11 cellular contexts compared by ENCODE assay signal in genomic region chr3:39103324-39103693, GRCh38. TPM values are rescaled to one million over a fixed set of nuclear protein-coding genes. Genes with fewer than 3 reads are reported as not detected.
DNase-seq lines count a peak whose midpoint lies in the region; ATAC-seq and TF ChIP-seq lines count a peak whose summit lies in the region.
"Had no signal": no experiment of that assay in that cellular context is flagged by ENCODE, and none has a peak within 500 bp of the region (broad histone marks: within the 10 kb centered on the region; RNA-seq: fewer than 3 reads in every experiment).

No MANE protein-coding gene starts in this region.

- H2AK5ac ChIP-seq in H9 (ENCODE audit: insufficient read length, low read length), result no peak overlapping the region

- no peak overlapping the region; a peak in 1 of 5 replicates for H3K4me3 Mint-ChIP-seq in H9

- POLR2A ChIA-PET in AG04450 (lab: Yijun Ruan, JAX), result no interaction called here

- no peak overlapping the region for H3K4ac ChIP-seq in H9 (ENCODE audit: low read depth, low read length)

- H4K91ac ChIP-seq in H9 (ENCODE audit: insufficient read length, low read depth, low read length), result no peak overlapping the region

- H3K23me2 ChIP-seq in H9 (ENCODE audit: insufficient read length, low read depth, low read length, poor library complexity, severe bottlenecking), result peaks cover 15% of the 10 kb centered on the region

- no peak overlapping the region for H3K56ac ChIP-seq in H9 (ENCODE audit: insufficient read length, low read depth, low read length)

- no peak overlapping the region for H3T11ph ChIP-seq in H9 (ENCODE audit: low read length)

- H3K27me3 Mint-ChIP-seq in H9 (ENCODE audit: low read depth), result peaks cover 16% of the 10 kb centered on the region

- H2BK5ac ChIP-seq in H9 (ENCODE audit: insufficient read length, low read length), result no peak overlapping the region

- no peak overlapping the region for H2BK20ac ChIP-seq in H9 (ENCODE audit: low read depth, low read length, poor library complexity, severe bottlenecking)

- no peak overlapping the region for H3K23ac ChIP-seq in H9 (ENCODE audit: insufficient read length, low read depth, low read length)

- H3K14ac ChIP-seq in H9 (ENCODE audit: insufficient read depth, low read length), result no peak overlapping the region

- 0 out of 2 replicates have a peak, but pooled peaks have one; percentile 7 for TF ChIP-seq CTCF in AG04450 (IDR thresholded peaks at IDR 0.05; ENCODE audit: low read depth, low read length)
- TF ChIP-seq CTCF in H9 (conservative IDR thresholded peaks at IDR 0.05), result peak; percentile 51

- H3K27me3 ChIP-seq in AG04450 (ENCODE audit: control insufficient read depth, insufficient read depth, low read length), result no peaks in the 10 kb centered on the region
- H3K27me3 ChIP-seq in H9 (ENCODE audit: insufficient read depth, low read length), result no peaks in the 10 kb centered on the region
- no peaks in the 10 kb centered on the region for H3K27me3 ChIP-seq in effector memory CD4-positive, alpha-beta T cell (replicated peaks; ENCODE audit: control insufficient read depth, insufficient read depth, low read length, poor library complexity, severe bottlenecking)
- H3K27me3 ChIP-seq: body of pancreas, heart right ventricle, neutrophil had no signal

- H2BK12ac ChIP-seq in H9 (ENCODE audit: insufficient read length, low read depth, low read length), result no peak overlapping the region

- H3K9ac ChIP-seq in H9 (ENCODE audit: extremely low read depth, insufficient read length, low read length), result no peak overlapping the region

- no peaks in the 10 kb centered on the region for H3K4me1 ChIP-seq in H9 (ENCODE audit: insufficient read depth, low read length)
- H3K4me1 ChIP-seq in effector memory CD4-positive, alpha-beta T cell (ENCODE audit: control insufficient read depth, insufficient read depth, low read length, poor library complexity, severe bottlenecking), result peaks cover 15% of the 10 kb centered on the region

- no peak overlapping the region for H2BK15ac ChIP-seq in H9 (ENCODE audit: low read depth, low read length)

- H3K9me3 ChIP-seq in AG04450 (ENCODE audit: control insufficient read depth, insufficient read depth, low read length) (no peaks in the 10 kb centered on the region; the same call in 1 of the 2 replicates), H9 (ENCODE audit: control insufficient read depth, low read depth, low read length) (no peaks in the 10 kb centered on the region)
- no peaks in the 10 kb centered on the region for H3K9me3 ChIP-seq in effector memory CD4-positive, alpha-beta T cell (ENCODE audit: control insufficient read depth, low read length)
- H3K9me3 ChIP-seq: body of pancreas, heart right ventricle, neutrophil had no signal

- peak overlapping the region in 1 of 3 experiments; percentile 68; a peak in 1 of 7 replicates for H3K27ac Mint-ChIP-seq in H9

- no peaks in the 10 kb centered on the region for H3K9me3 Mint-ChIP-seq in H9

- CTCF ChIA-PET in AG04450 (lab: Charles Lee), result interaction anchor here (1.1 to 2.9 kb wide), 2 partner anchors 10 to 185 kb away, joined by 4 to 16 read pairs; no protein-coding TSS in a partner anchor

- DNase-seq in AG04450 (ENCODE audit: low read depth, low spot score) (no peak), H9 (peak; percentile 46)
- DNase-seq in effector memory CD4-positive, alpha-beta T cell, result no peak
- DNase-seq: activated CD4-positive, alpha-beta T cell treated with anti-CD3 and anti-CD28 coated beads for 1 hour; body of pancreas; heart right ventricle had no signal

- no peak overlapping the region for H4K8ac ChIP-seq in H9 (replicated peaks; ENCODE audit: insufficient read length, low read depth, low read length)

- no peaks in the 10 kb centered on the region for H4K20me1 ChIP-seq in H9 (ENCODE audit: control insufficient read depth, insufficient read depth, insufficient read length)

- H3K36me3 Mint-ChIP-seq in H9 (ENCODE audit: insufficient read depth in 1 of 3, low read depth in 3 of 3), result peaks cover 0 to 6% (median 0%) of the 10 kb centered on the region in 3 experiments; a peak in 4 of 7 replicates

- H3K79me2 ChIP-seq in H9 (ENCODE audit: insufficient read depth, low read length), result no peaks in the 10 kb centered on the region; the same call in 1 of the 2 replicates

- no peak overlapping the region for H4K5ac ChIP-seq in H9 (ENCODE audit: insufficient read length, low read depth, low read length)

- H2AFZ ChIP-seq in H9 (ENCODE audit: low read length), result no peak overlapping the region

- H3K27ac ChIP-seq in AG04450 (ENCODE audit: low read depth, low read length), result no peak overlapping the region
- H3K27ac ChIP-seq in H9 (ENCODE audit: insufficient read length, low read depth, low read length), result no peak overlapping the region
- H3K27ac ChIP-seq in cingulate gyrus (ENCODE audit: low read depth, low read length), result peak overlapping the region; percentile 78
- no peak overlapping the region for H3K27ac ChIP-seq in effector memory CD4-positive, alpha-beta T cell (ENCODE audit: insufficient read depth, low read length, poor library complexity, severe bottlenecking)
- H3K27ac ChIP-seq: neutrophil had no signal

- WGBS in H9 (ENCODE audit: extremely low coverage, insufficient read length, low lambda C conversion rate), result no CpG with 5 or more reads among the region's 4 CpGs

- no peak overlapping the region for H2BK120ac ChIP-seq in H9 (ENCODE audit: low read depth, low read length, poor library complexity, severe bottlenecking)

- peaks cover 16 to 19% of the 10 kb centered on the region in 2 experiments for H3K4me1 Mint-ChIP-seq in H9

- H3K79me1 ChIP-seq in H9 (ENCODE audit: insufficient read depth, low read depth, low read length, poor library complexity, severe bottlenecking), result no peaks in the 10 kb centered on the region

- peaks cover 21% of the 10 kb centered on the region for H3K36me3 ChIP-seq in effector memory CD4-positive, alpha-beta T cell (ENCODE audit: control insufficient read depth, insufficient read depth, low read length)

- H3K4me3 ChIP-seq in AG04450 (ENCODE audit: low read depth, low read length), result no peak overlapping the region
- H3K4me3 ChIP-seq in effector memory CD4-positive, alpha-beta T cell (ENCODE audit: insufficient read depth, low read depth, low read length, poor library complexity, severe bottlenecking), result no peak overlapping the region
- H3K4me3 ChIP-seq: body of pancreas, heart right ventricle had no signal

- no peak overlapping the region for H3K4me2 ChIP-seq in H9 (ENCODE audit: insufficient read depth, insufficient read length, low read length)

- ATAC-seq in HG03460 (IDR thresholded peaks at IDR 0.05; ENCODE audit: unreplicated experiment) (no peak), HG03280 (IDR thresholded peaks at IDR 0.05; ENCODE audit: unreplicated experiment) (no peak)
- ATAC-seq: body of pancreas, heart right ventricle had no signal

- no peak overlapping the region for H3K18ac ChIP-seq in H9 (ENCODE audit: insufficient read length, low read depth, low read length)

RNA-seq across cellular contexts. Expression of gene GORASP1, which starts 4.1 kb away (rescaled TPM):
- polyA plus RNA-seq in AG04450 (2011; rRNA removed), result 43.7 and 47.6 TPM in 2 replicates
- polyA minus RNA-seq in AG04450 (2011; rRNA and poly(A)+ RNA removed), result 45.7 and 60.5 TPM in 2 replicates
- 36.1 and 37.4 TPM in 2 replicates for total RNA-seq in H9 (2021)

RNA-seq across cellular contexts. Expression of gene TTC21A, which starts 4.2 kb away (rescaled TPM):
- polyA plus RNA-seq in AG04450 (2011; rRNA removed), result 1.6 and 2.8 TPM in 2 replicates
- 3.0 and 4.2 TPM in 2 replicates for polyA minus RNA-seq in AG04450 (2011; rRNA and poly(A)+ RNA removed)
- 1.7 and 2.3 TPM in 2 replicates for total RNA-seq in H9 (2021)

RNA-seq across cellular contexts. Expression of gene CSRNP1, which starts 50.1 kb away (rescaled TPM):
- 5.9 and 6.8 TPM in 2 replicates for polyA plus RNA-seq in AG04450 (2011; rRNA removed)
- polyA minus RNA-seq in AG04450 (2011; rRNA and poly(A)+ RNA removed), result 12.4 and 17.8 TPM in 2 replicates
- total RNA-seq in H9 (2021), result 8.2 and 8.5 TPM in 2 replicates

RNA-seq across cellular contexts. Expression of gene WDR48, which starts 51.5 kb away (rescaled TPM):
- 35.0 and 42.1 TPM in 2 replicates for polyA plus RNA-seq in AG04450 (2011; rRNA removed)
- polyA minus RNA-seq in AG04450 (2011; rRNA and poly(A)+ RNA removed), result 27.5 and 50.3 TPM in 2 replicates
- total RNA-seq in H9 (2021), result 49.3 and 52.7 TPM in 2 replicates

RNA-seq across cellular contexts. Expression of gene SCN11A, which starts 51.6 kb away (rescaled TPM):
- polyA plus RNA-seq in AG04450 (2011; rRNA removed), result 0.05 TPM in 2 replicates
- not detected in 2 replicates for polyA minus RNA-seq in AG04450 (2011; rRNA and poly(A)+ RNA removed)
- total RNA-seq in H9 (2021), result 0.17 and 0.20 TPM in 2 replicates
- total RNA-seq: LHCN-M2 had no signal
